11 cellular contexts compared by ENCODE assay signal in the genomic region with DNA sequence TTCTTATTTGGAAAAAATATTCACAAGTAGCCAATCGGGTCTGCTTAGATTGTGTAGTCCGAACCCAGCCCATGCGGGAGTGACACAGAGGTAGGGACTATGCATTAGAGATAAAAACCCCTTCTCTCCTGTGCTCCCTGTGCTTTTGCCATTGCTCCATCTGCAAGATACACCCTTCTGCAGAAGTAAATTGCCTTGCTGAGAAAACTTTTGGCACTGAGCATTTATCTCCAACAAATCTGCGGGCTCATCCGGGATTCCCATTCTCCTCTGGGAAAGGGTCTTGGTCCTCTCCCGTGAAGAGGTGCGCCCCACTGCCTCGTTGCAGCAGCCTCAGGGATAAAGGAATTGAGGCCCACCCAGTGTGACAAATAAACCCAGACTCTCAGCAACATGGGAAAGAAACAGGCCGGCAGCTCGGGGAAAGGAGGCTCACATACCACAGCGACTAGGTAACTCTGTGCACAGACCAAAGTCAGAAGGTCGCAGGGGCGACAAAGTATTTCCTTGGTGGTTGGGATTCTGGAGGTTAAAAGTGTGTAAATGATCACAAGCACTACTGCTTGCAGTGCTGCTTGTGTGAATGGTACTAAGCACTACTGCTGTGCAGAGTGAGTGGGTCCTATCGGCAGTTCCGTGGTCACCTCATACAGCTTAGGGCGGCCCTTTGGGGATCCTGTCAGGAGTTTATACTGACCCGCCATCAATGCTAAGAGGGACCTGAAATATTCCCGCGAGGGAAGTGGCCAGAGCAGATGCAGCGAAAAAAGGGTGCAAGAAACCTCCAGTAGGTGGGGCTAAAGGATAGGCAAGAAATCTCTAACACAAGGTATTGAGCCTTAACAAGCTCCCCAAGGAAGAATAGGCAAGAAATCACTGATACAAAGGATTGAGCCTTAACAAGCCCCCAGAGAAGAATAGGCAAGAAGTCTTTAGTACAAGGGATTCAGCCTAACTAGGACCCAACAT. TPM values are rescaled to one million over a fixed set of nuclear protein-coding genes. Genes with fewer than 3 reads are reported as not detected.
DNase-seq lines count a peak whose midpoint lies in the region; ATAC-seq, FAIRE-seq and TF ChIP-seq lines count a peak whose summit lies in the region.
"Had no signal": no experiment of that assay in that cellular context is flagged by ENCODE, and none has a peak within 500 bp of the region (broad histone marks: within the 10 kb centered on the region; RNA-seq: fewer than 3 reads in every experiment).

No MANE protein-coding gene starts in this region.

- no peak for FAIRE-seq in A549 (lab: Jason Lieb, UNC)

- no peak overlapping the region for H3K4me3 Mint-ChIP-seq in T-cell

- TF ChIP-seq CTCF in A549 (IDR thresholded peaks at IDR 0.05) (0 out of 3 replicates have a peak, but pooled peaks have one; percentile 11), GM13977 (IDR thresholded peaks at IDR 0.05; ENCODE audit: extremely low read depth, insufficient read depth, missing control alignments) (peak; percentile 12)

- peaks cover 65% of the 10 kb centered on the region for H3K36me3 Mint-ChIP-seq in T-cell

- DNase-seq in A549 (ENCODE audit: low read depth in 1 of 2, low spot score in 1 of 2) (peak in 1 of 2 experiments; percentile 22), GM13977 (ENCODE audit: low spot score) (no peak), OCI-M1 (lab: John Stamatoyannopoulos, UW) (peak; percentile 53), erythroblast (lab: John Stamatoyannopoulos, UW) (peak; percentile 21 to 47), T-cell (no peak), NCI-H2227 treated with DMSO at 0.1 percent for 48 hours (lab: John Stamatoyannopoulos, UW) (no peak), NCI-H774 (lab: John Stamatoyannopoulos, UW) (no peak)
- DNase-seq: NCI-H146 had no signal

- H3K4me1 ChIP-seq in A549 = no peaks in the 10 kb centered on the region

- TF ChIP-seq RAD21 in A549 (conservative IDR thresholded peaks at IDR 0.05 in 1 of 2, IDR thresholded peaks at IDR 0.05 in 1 of 2) = peak in 1 of 2 experiments; percentile 42; a peak in 1 of 5 replicates

- in situ Hi-C loops in GM13977 (cut with MboI; ENCODE audit: low pct_unique_long_range_greater_than_20kb, low sequenced_read_pairs, unreplicated experiment) = no loop called here

- POLR2A ChIA-PET in A549 (lab: Yijun Ruan, JAX) (no interaction called here), T-cell (lab: Charles Lee) (no interaction called here)

- H3K27me3 Mint-ChIP-seq in T-cell = no peaks in the 10 kb centered on the region
- H3K27me3 Mint-ChIP-seq: CD4-positive, CD25-positive, alpha-beta regulatory T cell had no signal

- no peak overlapping the region for H3K4me3 ChIP-seq in A549
- H3K4me3 ChIP-seq: skin epidermis had no signal

- peaks cover 36 to 38% (median 36%) of the 10 kb centered on the region in 3 donors for H3K4me1 Mint-ChIP-seq in T-cell

- WGBS in A549 (ENCODE audit: missing lambda C conversion rate) = 91% methylated on average over 20 of the region's 20 CpGs

- ATAC-seq in A549 (no peak), GM18498 (IDR thresholded peaks at IDR 0.05; ENCODE audit: unreplicated experiment) (no peak), T-cell (replicated peaks in 1 of 4) (no peak)

- H3K9me3 Mint-ChIP-seq in T-cell = peaks cover 30 to 61% (median 44%) of the 10 kb centered on the region in 3 donors

- H3K4me2 ChIP-seq in A549 = no peak overlapping the region

- CTCF ChIA-PET in A549 (lab: Yijun Ruan, JAX) (interaction anchor here (0.7 to 2.7 kb wide), 2 partner anchors 13 to 61 kb away, joined by 3 to 9 read pairs; no protein-coding TSS in a partner anchor), T-cell (lab: Charles Lee) (interaction anchor here in 1 of 2 donors (1.0 kb wide), 1 partner anchor 65 kb away, joined by 3 read pairs; no protein-coding TSS in a partner anchor)

- TF ChIP-seq POLR2A in A549 (IDR thresholded peaks at IDR 0.05; ENCODE audit: low read length) (no peak), erythroblast (IDR thresholded peaks at IDR 0.05; ENCODE audit: low read length) (no peak)

- H3K27ac Mint-ChIP-seq in T-cell = no peak overlapping the region
- H3K27ac Mint-ChIP-seq: CD4-positive, CD25-positive, alpha-beta regulatory T cell had no signal

- H3K9me3 ChIP-seq in A549 = peaks cover 24% of the 10 kb centered on the region

- TF ChIP-seq EP300 in A549 (IDR thresholded peaks at IDR 0.05) = no peak

- H3K27ac ChIP-seq in A549 = no peak overlapping the region
- H3K27ac ChIP-seq: skin epidermis had no signal

TF ChIP-seq in A549, 52 proteins besides CTCF, POLR2A, EP300 and RAD21:
- TF ChIP-seq RARB (CRISPR knock-in tag; IDR thresholded peaks at IDR 0.05) (no peak), NPAS2 (CRISPR knock-in tag; IDR thresholded peaks at IDR 0.05; ENCODE audit: borderline replicate concordance) (no peak), HOXB13 (CRISPR knock-in tag; IDR thresholded peaks at IDR 0.05; ENCODE audit: low read depth) (no peak)
- TF ChIP-seq, protein P1, sequence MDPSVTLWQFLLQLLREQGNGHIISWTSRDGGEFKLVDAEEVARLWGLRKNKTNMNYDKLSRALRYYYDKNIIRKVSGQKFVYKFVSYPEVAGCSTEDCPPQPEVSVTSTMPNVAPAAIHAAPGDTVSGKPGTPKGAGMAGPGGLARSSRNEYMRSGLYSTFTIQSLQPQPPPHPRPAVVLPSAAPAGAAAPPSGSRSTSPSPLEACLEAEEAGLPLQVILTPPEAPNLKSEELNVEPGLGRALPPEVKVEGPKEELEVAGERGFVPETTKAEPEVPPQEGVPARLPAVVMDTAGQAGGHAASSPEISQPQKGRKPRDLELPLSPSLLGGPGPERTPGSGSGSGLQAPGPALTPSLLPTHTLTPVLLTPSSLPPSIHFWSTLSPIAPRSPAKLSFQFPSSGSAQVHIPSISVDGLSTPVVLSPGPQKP (IDR thresholded peaks at IDR 0.05; ENCODE audit: low read depth, low read length) = no peak

RNA-seq across cellular contexts. Expression of gene GSK3B, which starts 54.3 kb away (rescaled TPM):
- polyA plus RNA-seq in A549 (2011; rRNA removed) (49.8 and 55.8 TPM in 2 replicates), A549 (2017; fragmentation: RNase III; extraction: RNeasy Plus Mini Kit Qiagen cat#74134 plus additional on column Dnase treatment) (26.4 to 30.0 TPM (median 26.7 TPM) in 3 replicates)
- polyA plus RNA-seq in A549 (2012; cell fraction: cytosol; rRNA removed) = 14.9 and 17.9 TPM in 2 replicates
- 4.4 and 8.8 TPM in 2 replicates for polyA plus RNA-seq in A549 (2012; cell fraction: nucleus; rRNA removed)
- 104 and 106 TPM in 2 replicates for polyA minus RNA-seq in A549 (2011; rRNA and poly(A)+ RNA removed)
- 10 to 100 TPM; 30.5 to 47.9 (median 32.7) TPM for total RNA-seq in T-cell

Comparison
In these comparisons a context has a peak if more than half of its experiments do, and no peak if none do; other contexts are left out.
1. DNase-seq: peak in OCI-M1 (single experiment) and erythroblast (2 of 2); none in GM13977 (single experiment), T-cell (0 of 34), NCI-H2227 treated with DMSO at 0.1 percent for 48 hours (single experiment) and NCI-H774 (single experiment).